8 cellular contexts compared by ENCODE assay signal in the genomic region with DNA sequence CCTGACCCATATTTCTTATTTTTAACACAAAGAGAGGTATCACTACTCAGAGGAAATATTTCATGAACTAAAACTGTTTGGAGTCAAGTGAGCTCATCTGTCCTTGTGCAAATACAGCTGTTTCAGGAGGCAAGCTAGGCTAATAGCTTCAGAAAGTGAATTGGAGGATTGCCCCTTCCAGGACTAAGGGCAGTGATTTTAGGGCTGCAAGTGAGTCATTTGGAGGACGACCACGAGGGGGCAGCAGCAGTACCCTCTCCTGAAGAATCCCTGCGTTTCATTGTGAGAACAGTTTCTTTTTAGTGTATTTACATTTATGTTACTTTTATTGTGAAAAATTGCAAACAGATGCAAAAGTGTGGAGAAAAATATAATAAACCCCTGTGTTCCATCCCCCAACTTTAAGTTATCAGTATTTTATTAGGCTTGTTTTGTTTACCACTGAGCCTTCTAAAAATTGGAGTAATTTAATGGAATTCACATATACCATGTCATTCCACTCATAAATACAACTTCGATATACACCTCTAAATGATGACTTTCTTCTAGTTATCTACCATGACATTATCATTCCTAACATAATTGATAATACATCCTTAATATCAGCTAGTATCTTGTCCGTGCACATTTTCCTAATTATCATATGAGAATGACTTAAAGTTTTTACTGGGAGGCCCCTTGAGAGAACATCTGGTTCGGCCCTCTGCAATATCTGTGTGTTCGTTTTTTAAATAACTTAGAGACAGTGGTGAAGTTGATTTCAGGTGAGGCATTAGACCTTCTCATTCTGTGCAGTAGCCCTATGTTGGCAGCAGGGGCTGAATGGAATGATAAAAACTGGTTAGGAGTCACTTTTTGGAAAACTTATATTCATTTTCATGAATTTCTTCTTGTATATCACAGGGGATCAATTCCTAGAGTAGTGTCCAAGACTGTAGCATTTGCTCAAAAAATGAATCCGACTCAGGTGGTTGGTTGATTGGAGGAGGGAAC. TPM values are rescaled to one million over a fixed set of nuclear protein-coding genes. Genes with fewer than 3 reads are reported as not detected.
DNase-seq lines count a peak whose midpoint lies in the region; ATAC-seq, FAIRE-seq and TF ChIP-seq lines count a peak whose summit lies in the region.

No MANE protein-coding gene starts in this region.

- H3K4ac ChIP-seq in IMR-90 (ENCODE audit: low read depth, low read length) = no peak overlapping the region

- no peak overlapping the region for H4K5ac ChIP-seq in IMR-90 (ENCODE audit: low read depth, low read length)

- H4K8ac ChIP-seq in IMR-90 (ENCODE audit: low read depth in 2 of 2, low read length in 2 of 2) = no peak overlapping the region

- H3K9me3 Mint-ChIP-seq in activated T-helper 1 cell treated with anti-CD3 and anti-CD28 coated beads, Interleukin-12 subunit alpha, Interleukin-12 subunit beta, Interleukin-2, Interleukin-4 antibody, amounts not matched to agents 30 ng/mL and 10 ng/mL and 1 ng/mL, durations not matched to agents 14 hours and 24 hours and 36 hours = no peaks in the 10 kb centered on the region

- TF ChIP-seq CTCF in IMR-90 (conservative IDR thresholded peaks at IDR 0.05; ENCODE audit: low read depth, low read length) (peak; percentile 84), neutrophil (IDR thresholded peaks at IDR 0.05) (peak; percentile 90), suprapubic skin (IDR thresholded peaks at IDR 0.05) (peak; percentile 43 to 83)

- intact Hi-C loops in IMR-90 (cut with micrococcal nuclease) = loop anchor here (1.0 kb wide), 2 partner anchors 32 to 191 kb away; no protein-coding TSS in a partner anchor
- intact Hi-C loops in activated T-helper 1 cell treated with anti-CD3 and anti-CD28 coated beads, Interleukin-12 subunit alpha, Interleukin-12 subunit beta, Interleukin-2, Interleukin-4 antibody, amounts not matched to agents 30 ng/mL and 10 ng/mL and 1 ng/mL, durations not matched to agents 14 hours and 24 hours and 36 hours (cut with micrococcal nuclease) = loop anchor here (1.0 kb wide), 3 partner anchors 32 to 186 kb away; no protein-coding TSS in a partner anchor

- H3K56ac ChIP-seq in IMR-90 (ENCODE audit: extremely low read depth, insufficient read depth, low read length) = no peak overlapping the region

- no peak overlapping the region for H2AK9ac ChIP-seq in IMR-90 (replicated peaks; ENCODE audit: low read depth, low read length, poor library complexity)

- peak; percentile 35 for FAIRE-seq in RCC 7860 (lab: Jason Lieb, UNC)

- no peak overlapping the region for H3K4me3 Mint-ChIP-seq in activated T-helper 1 cell treated with anti-CD3 and anti-CD28 coated beads, Interleukin-12 subunit alpha, Interleukin-12 subunit beta, Interleukin-2, Interleukin-4 antibody, amounts not matched to agents 30 ng/mL and 10 ng/mL and 1 ng/mL, durations not matched to agents 14 hours and 24 hours and 36 hours

- H3K27ac ChIP-seq in IMR-90 (ENCODE audit: insufficient read depth, low read length) (no peak overlapping the region), neutrophil (peak overlapping the region; percentile 42), suprapubic skin (no peak overlapping the region)

- no peak overlapping the region for H3K9ac ChIP-seq in IMR-90 (ENCODE audit: low read depth, low read length)

- CTCF ChIA-PET in IMR-90 (lab: Yijun Ruan, JAX) = interaction anchor here (0.5 to 3.3 kb wide), 11 partner anchors 9 to 701 kb away, joined by 3 to 30 read pairs (median 4); a partner anchor contains a TSS

- H2BK120ac ChIP-seq in IMR-90 (ENCODE audit: low read depth, low read length) = no peak overlapping the region

- BruUV-seq in IMR-90 (replicated peaks; lab: Mats Ljungman, UMichigan) = no TSS peak

- ATAC-seq in IMR-90 (ENCODE audit: low read depth) = peak; percentile 98
- ATAC-seq in HG03565 (IDR thresholded peaks at IDR 0.05; ENCODE audit: unreplicated experiment) = no peak

- H3K27me3 ChIP-seq in IMR-90 (ENCODE audit: control insufficient read depth, insufficient read depth, low read length) (no peaks in the 10 kb centered on the region), neutrophil (no peaks in the 10 kb centered on the region), suprapubic skin (no peaks in the 10 kb centered on the region)

- peaks cover 47% of the 10 kb centered on the region for H3K36me3 Mint-ChIP-seq in activated T-helper 1 cell treated with anti-CD3 and anti-CD28 coated beads, Interleukin-12 subunit alpha, Interleukin-12 subunit beta, Interleukin-2, Interleukin-4 antibody, amounts not matched to agents 30 ng/mL and 10 ng/mL and 1 ng/mL, durations not matched to agents 14 hours and 24 hours and 36 hours (ENCODE audit: low read depth)

- TF ChIP-seq POLR2A in IMR-90 (IDR thresholded peaks at IDR 0.05; ENCODE audit: low read depth, low read length) (no peak), suprapubic skin (IDR thresholded peaks at IDR 0.05) (no peak)

- no peak overlapping the region for H3K18ac ChIP-seq in IMR-90 (ENCODE audit: low read depth, low read length)

- H3K4me3 ChIP-seq in IMR-90 (ENCODE audit: insufficient read depth, low read depth, low read length) = no peak overlapping the region
- no peak overlapping the region for H3K4me3 ChIP-seq in neutrophil (ENCODE audit: low read depth in 1 of 2, low read length in 1 of 2)
- no peak overlapping the region for H3K4me3 ChIP-seq in suprapubic skin

- H2AK5ac ChIP-seq in IMR-90 (ENCODE audit: low read depth, low read length) = no peak overlapping the region

- no peak overlapping the region for H2BK20ac ChIP-seq in IMR-90 (ENCODE audit: low read depth, low read length)

- TF ChIP-seq RAD21 in IMR-90 (IDR thresholded peaks at IDR 0.05; ENCODE audit: low read length) = peak; percentile 79

- H2AFZ ChIP-seq in IMR-90 (replicated peaks; ENCODE audit: low read length, poor library complexity) = no peak overlapping the region

- H3K27ac Mint-ChIP-seq in activated T-helper 1 cell treated with anti-CD3 and anti-CD28 coated beads, Interleukin-12 subunit alpha, Interleukin-12 subunit beta, Interleukin-2, Interleukin-4 antibody, amounts not matched to agents 30 ng/mL and 10 ng/mL and 1 ng/mL, durations not matched to agents 14 hours and 24 hours and 36 hours = no peak overlapping the region

- no peak overlapping the region for H3K14ac ChIP-seq in IMR-90 (replicated peaks; ENCODE audit: low read depth, low read length)

- no peak for TF ChIP-seq EP300 in suprapubic skin (IDR thresholded peaks at IDR 0.05)

- no peak overlapping the region for H3K4me2 ChIP-seq in IMR-90 (ENCODE audit: low read depth, low read length)

- H3K4me1 ChIP-seq in IMR-90 (ENCODE audit: control insufficient read depth, insufficient read depth, low read length) (no peaks in the 10 kb centered on the region), neutrophil (ENCODE audit: control insufficient read depth in 1 of 2, insufficient read depth in 1 of 2, low read depth in 1 of 2, low read length in 1 of 2) (peaks cover 45 to 46% of the 10 kb centered on the region in 2 experiments), suprapubic skin (peaks cover 4% of the 10 kb centered on the region)

- POLR2A ChIA-PET in IMR-90 (lab: Charles Lee; ENCODE audit: unreplicated experiment) = no interaction called here

- H4K20me1 ChIP-seq in IMR-90 (ENCODE audit: insufficient read depth, low read length) = no peaks in the 10 kb centered on the region; the same call in 1 of the 2 replicates

- no peaks in the 10 kb centered on the region for H3K9me1 ChIP-seq in IMR-90 (ENCODE audit: insufficient read depth, low read length)

- H3K36me3 ChIP-seq in IMR-90 (ENCODE audit: control insufficient read depth, insufficient read depth, low read length) (peaks cover 51% of the 10 kb centered on the region), neutrophil (peaks cover 75% of the 10 kb centered on the region), suprapubic skin (peaks cover 91% of the 10 kb centered on the region)

- H2BK15ac ChIP-seq in IMR-90 (ENCODE audit: low read depth, low read length) = no peak overlapping the region

- no peak overlapping the region for H3K23ac ChIP-seq in IMR-90 (ENCODE audit: low read depth, low read length)

- H4K91ac ChIP-seq in IMR-90 (ENCODE audit: insufficient read depth, low read depth, low read length) = no peak overlapping the region

- in situ Hi-C loops in IMR-90 (cut with MboI; ENCODE audit: low sequenced_read_pairs) = loop anchor here (25.0 kb wide), 1 partner anchor 409 kb away; no protein-coding TSS in a partner anchor

- H3K9me3 ChIP-seq in IMR-90 (ENCODE audit: control insufficient read depth, insufficient read depth, low read length) = no peaks in the 10 kb centered on the region
- H3K9me3 ChIP-seq in neutrophil = no peaks in the 10 kb centered on the region
- no peaks in the 10 kb centered on the region for H3K9me3 ChIP-seq in suprapubic skin

- H3K27me3 Mint-ChIP-seq in activated T-helper 1 cell treated with anti-CD3 and anti-CD28 coated beads, Interleukin-12 subunit alpha, Interleukin-12 subunit beta, Interleukin-2, Interleukin-4 antibody, amounts not matched to agents 30 ng/mL and 10 ng/mL and 1 ng/mL, durations not matched to agents 14 hours and 24 hours and 36 hours (ENCODE audit: insufficient read depth) = no peaks in the 10 kb centered on the region

- peaks cover 18% of the 10 kb centered on the region for H3K4me1 Mint-ChIP-seq in activated T-helper 1 cell treated with anti-CD3 and anti-CD28 coated beads, Interleukin-12 subunit alpha, Interleukin-12 subunit beta, Interleukin-2, Interleukin-4 antibody, amounts not matched to agents 30 ng/mL and 10 ng/mL and 1 ng/mL, durations not matched to agents 14 hours and 24 hours and 36 hours (ENCODE audit: low read depth)

- dilution Hi-C loops in IMR-90 (cut with HindIII; ENCODE audit: low sequenced_read_pairs, unreplicated experiment) = no loop called here

- H2BK5ac ChIP-seq in IMR-90 (ENCODE audit: low read depth, low read length, poor library complexity, severe bottlenecking) = no peak overlapping the region

- DNase-seq in DMS53 treated with DMSO at 0.1 percent for 48 hours (lab: John Stamatoyannopoulos, UW; ENCODE audit: unreplicated experiment) = peak; percentile 93
- DNase-seq in IMR-90 = peak; percentile 87
- DNase-seq in RCC 7860 (ENCODE audit: low spot score) = no peak
- peak; percentile 65 for DNase-seq in activated T-helper 1 cell treated with anti-CD3 and anti-CD28 coated beads, Interleukin-12 subunit alpha, Interleukin-12 subunit beta, Interleukin-2, Interleukin-4 antibody, amounts not matched to agents 30 ng/mL and 10 ng/mL and 1 ng/mL, durations not matched to agents 14 hours and 24 hours and 36 hours (ENCODE audit: low spot score)
- peak; percentile 78 for DNase-seq in fibroblast of the conjunctiva (ENCODE audit: low read depth)
- DNase-seq in suprapubic skin (ENCODE audit: low spot score in 2 of 2) = no peak

- WGBS in IMR-90 (ENCODE audit: extremely low coverage in 2 of 2, insufficient read length in 1 of 2), 2 experiments = 57% methylated on average over 2 of the region's 8 CpGs; no CpG with 5 or more reads in 1 of the 2 experiments
- WGBS in suprapubic skin = 38% methylated on average over 8 of the region's 8 CpGs

- peaks cover 0 to 5% of the 10 kb centered on the region in 2 experiments; a peak in 2 of 4 replicates for H3K79me1 ChIP-seq in IMR-90 (ENCODE audit: low read depth in 1 of 2, low read length in 2 of 2)

RNA-seq across cellular contexts. Expression of a gene that starts 13.7 kb away (rescaled TPM):
- total RNA-seq in IMR-90 (2012; rRNA removed) = 3.0 and 3.9 TPM in 2 replicates
- 8.4 and 8.5 TPM in 2 replicates for polyA plus RNA-seq in IMR-90 (2012; rRNA removed)
- 2.5 and 5.1 TPM in 2 replicates for polyA plus RNA-seq in IMR-90 (2012; cell fraction: cytosol; rRNA removed)
- 12.8 and 13.4 TPM in 2 replicates for polyA plus RNA-seq in IMR-90 (2012; cell fraction: nucleus; rRNA removed; ENCODE audit: low replicate concordance)
- total RNA-seq in activated T-helper 1 cell treated with anti-CD3 and anti-CD28 coated beads, Interleukin-12 subunit alpha, Interleukin-12 subunit beta, Interleukin-2, Interleukin-4 antibody, amounts not matched to agents 30 ng/mL and 10 ng/mL and 1 ng/mL, durations not matched to agents 14 hours and 24 hours and 36 hours = 19.9 and 20.7 TPM in 2 replicates
- total RNA-seq in suprapubic skin = 10 to 100 TPM; 18.3 to 28.1 (median 25.0) TPM

RNA-seq across cellular contexts. Expression of a gene that starts 19.9 kb away (rescaled TPM):
- total RNA-seq in IMR-90 (2012; rRNA removed) = 0.28 and 0.36 TPM in 2 replicates
- 0.31 and 0.42 TPM in 2 replicates for polyA plus RNA-seq in IMR-90 (2012; rRNA removed)
- 0.29 and 0.34 TPM in 2 replicates for polyA plus RNA-seq in IMR-90 (2012; cell fraction: cytosol; rRNA removed)
- polyA plus RNA-seq in IMR-90 (2012; cell fraction: nucleus; rRNA removed; ENCODE audit: low replicate concordance) = 0.07 and 0.08 TPM in 2 replicates
- 0.60 and 0.71 TPM in 2 replicates for total RNA-seq in activated T-helper 1 cell treated with anti-CD3 and anti-CD28 coated beads, Interleukin-12 subunit alpha, Interleukin-12 subunit beta, Interleukin-2, Interleukin-4 antibody, amounts not matched to agents 30 ng/mL and 10 ng/mL and 1 ng/mL, durations not matched to agents 14 hours and 24 hours and 36 hours
- 1 to 10 TPM in 3 of 4 donors, under 1 TPM in 1; 0.79 to 2.0 (median 1.3) TPM for total RNA-seq in suprapubic skin

RNA-seq across cellular contexts. Expression of a gene that starts 35.8 kb away (rescaled TPM):
- total RNA-seq in IMR-90 (2012; rRNA removed) (37.3 and 44.2 TPM in 2 replicates), suprapubic skin (10 to 100 TPM; 25.4 to 48.6 (median 31.6) TPM)
- 32.2 and 35.6 TPM in 2 replicates for polyA plus RNA-seq in IMR-90 (2012; rRNA removed)
- 14.7 and 15.9 TPM in 2 replicates for polyA plus RNA-seq in IMR-90 (2012; cell fraction: cytosol; rRNA removed)
- polyA plus RNA-seq in IMR-90 (2012; cell fraction: nucleus; rRNA removed; ENCODE audit: low replicate concordance) = 15.0 and 44.7 TPM in 2 replicates
- 38.2 and 39.4 TPM in 2 replicates for total RNA-seq in activated T-helper 1 cell treated with anti-CD3 and anti-CD28 coated beads, Interleukin-12 subunit alpha, Interleukin-12 subunit beta, Interleukin-2, Interleukin-4 antibody, amounts not matched to agents 30 ng/mL and 10 ng/mL and 1 ng/mL, durations not matched to agents 14 hours and 24 hours and 36 hours

Comparison
In these comparisons a context has a peak if more than half of its experiments do, and no peak if none do; other contexts are left out.
1. DNase-seq: peak in DMS53 treated with DMSO at 0.1 percent for 48 hours (single experiment), IMR-90 (single experiment), activated T-helper 1 cell treated with anti-CD3 and anti-CD28 coated beads, Interleukin-12 subunit alpha, Interleukin-12 subunit beta, Interleukin-2, Interleukin-4 antibody, amounts not matched to agents 30 ng/mL and 10 ng/mL and 1 ng/mL, durations not matched to agents 14 hours and 24 hours and 36 hours (single experiment) and fibroblast of the conjunctiva (single experiment); none in RCC 7860 (single experiment) and suprapubic skin (0 of 2).
2. Peak in every context shown above with its lines, with median percentiles within 50 percentile points of each other: CTCF ChIP-seq.